In the genomic region with DNA sequence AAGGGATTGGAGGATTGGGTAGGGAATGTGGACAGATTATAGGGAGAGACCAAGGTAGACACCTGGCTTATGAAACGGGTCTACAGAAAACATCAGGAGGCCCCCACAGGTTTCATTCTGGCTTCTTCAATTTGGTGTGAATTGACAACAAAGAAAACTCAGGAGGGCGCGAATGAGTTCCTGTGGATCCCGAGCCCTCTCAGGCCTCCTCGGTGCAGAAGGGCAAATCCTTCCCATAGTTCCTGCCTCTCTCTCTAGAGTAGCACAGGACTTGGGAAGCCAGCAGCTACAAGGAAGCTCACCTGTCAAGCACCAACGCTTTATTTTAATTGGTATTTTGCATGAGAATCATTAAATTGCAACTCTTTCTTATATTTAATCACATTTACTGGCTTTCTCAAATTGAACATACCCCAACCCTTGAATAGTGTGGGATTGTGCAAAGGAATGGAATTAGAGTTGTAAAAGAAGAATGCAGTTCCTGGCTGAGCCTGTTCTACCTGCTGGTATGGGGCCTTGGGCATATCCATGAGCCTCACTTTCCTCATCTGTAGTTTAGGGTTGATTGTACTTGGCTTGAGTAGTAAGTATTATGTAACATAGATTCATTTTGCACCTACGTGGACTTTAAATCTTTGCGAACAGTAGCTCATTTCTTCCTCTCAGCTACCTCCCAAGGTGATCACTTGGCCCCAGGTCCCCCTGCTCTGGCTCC, we compare ENCODE assay signal across 1 cellular context.
TF ChIP-seq lines count a peak whose summit lies in the region.

No MANE protein-coding gene starts in this region.

TF ChIP-seq in K562, 482 proteins besides CTCF, POLR2A, EP300 and RAD21:
- TF ChIP-seq ZNF347 (CRISPR knock-in tag; IDR thresholded peaks at IDR 0.05; ENCODE audit: low read depth) (no peak), CAMTA2 (CRISPR knock-in tag; conservative IDR thresholded peaks at IDR 0.05) (no peak)
- TF ChIP-seq, protein P1, sequence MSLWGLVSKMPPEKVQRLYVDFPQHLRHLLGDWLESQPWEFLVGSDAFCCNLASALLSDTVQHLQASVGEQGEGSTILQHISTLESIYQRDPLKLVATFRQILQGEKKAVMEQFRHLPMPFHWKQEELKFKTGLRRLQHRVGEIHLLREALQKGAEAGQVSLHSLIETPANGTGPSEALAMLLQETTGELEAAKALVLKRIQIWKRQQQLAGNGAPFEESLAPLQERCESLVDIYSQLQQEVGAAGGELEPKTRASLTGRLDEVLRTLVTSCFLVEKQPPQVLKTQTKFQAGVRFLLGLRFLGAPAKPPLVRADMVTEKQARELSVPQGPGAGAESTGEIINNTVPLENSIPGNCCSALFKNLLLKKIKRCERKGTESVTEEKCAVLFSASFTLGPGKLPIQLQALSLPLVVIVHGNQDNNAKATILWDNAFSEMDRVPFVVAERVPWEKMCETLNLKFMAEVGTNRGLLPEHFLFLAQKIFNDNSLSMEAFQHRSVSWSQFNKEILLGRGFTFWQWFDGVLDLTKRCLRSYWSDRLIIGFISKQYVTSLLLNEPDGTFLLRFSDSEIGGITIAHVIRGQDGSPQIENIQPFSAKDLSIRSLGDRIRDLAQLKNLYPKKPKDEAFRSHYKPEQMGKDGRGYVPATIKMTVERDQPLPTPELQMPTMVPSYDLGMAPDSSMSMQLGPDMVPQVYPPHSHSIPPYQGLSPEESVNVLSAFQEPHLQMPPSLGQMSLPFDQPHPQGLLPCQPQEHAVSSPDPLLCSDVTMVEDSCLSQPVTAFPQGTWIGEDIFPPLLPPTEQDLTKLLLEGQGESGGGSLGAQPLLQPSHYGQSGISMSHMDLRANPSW (CRISPR knock-in tag; IDR thresholded peaks at IDR 0.05) = no peak
